Comparison of ENCODE assay signal across 1 cellular context in genomic region chr5:56480305-56481146, GRCh38.
TF ChIP-seq lines count a peak whose summit lies in the region.

No MANE protein-coding gene starts in this region.

TF ChIP-seq in HepG2, 621 proteins besides CTCF, POLR2A, EP300 and RAD21 (continued from another document and continues in another):
- peak; percentile 17 to 53; a peak in 2 of 4 replicates for TF ChIP-seq NR2F1 (CRISPR knock-in tag; IDR thresholded peaks at IDR 0.05)
- TF ChIP-seq ZNF383 (CRISPR knock-in tag; IDR thresholded peaks at IDR 0.05; ENCODE audit: borderline replicate concordance) = no peak
- TF ChIP-seq SP4 (CRISPR knock-in tag; IDR thresholded peaks at IDR 0.05) = peak; percentile 58; the same call in 1 of the 2 replicates
- peak; percentile 73; the same call in 1 of the 2 replicates for TF ChIP-seq PATZ1 (CRISPR knock-in tag; IDR thresholded peaks at IDR 0.05)
- TF ChIP-seq MTERF4 (CRISPR knock-in tag; IDR thresholded peaks at IDR 0.05) = no peak
- TF ChIP-seq, protein P1, sequence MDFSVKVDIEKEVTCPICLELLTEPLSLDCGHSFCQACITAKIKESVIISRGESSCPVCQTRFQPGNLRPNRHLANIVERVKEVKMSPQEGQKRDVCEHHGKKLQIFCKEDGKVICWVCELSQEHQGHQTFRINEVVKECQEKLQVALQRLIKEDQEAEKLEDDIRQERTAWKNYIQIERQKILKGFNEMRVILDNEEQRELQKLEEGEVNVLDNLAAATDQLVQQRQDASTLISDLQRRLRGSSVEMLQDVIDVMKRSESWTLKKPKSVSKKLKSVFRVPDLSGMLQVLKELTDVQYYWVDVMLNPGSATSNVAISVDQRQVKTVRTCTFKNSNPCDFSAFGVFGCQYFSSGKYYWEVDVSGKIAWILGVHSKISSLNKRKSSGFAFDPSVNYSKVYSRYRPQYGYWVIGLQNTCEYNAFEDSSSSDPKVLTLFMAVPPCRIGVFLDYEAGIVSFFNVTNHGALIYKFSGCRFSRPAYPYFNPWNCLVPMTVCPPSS (IDR thresholded peaks at IDR 0.05) = no peak
- no peak for TF ChIP-seq CSRNP2 (CRISPR knock-in tag; conservative IDR thresholded peaks at IDR 0.05; ENCODE audit: low read depth)
- peak; percentile 9; the same call in 1 of the 2 replicates for TF ChIP-seq TSC22D2 (CRISPR knock-in tag; IDR thresholded peaks at IDR 0.05; ENCODE audit: borderline replicate concordance)
- TF ChIP-seq TRAFD1 (CRISPR knock-in tag; IDR thresholded peaks at IDR 0.05; ENCODE audit: borderline replicate concordance) = no peak
- no peak for TF ChIP-seq GZF1 (CRISPR knock-in tag; IDR thresholded peaks at IDR 0.05)
- no peak for TF ChIP-seq ELF4 (CRISPR knock-in tag; IDR thresholded peaks at IDR 0.05; ENCODE audit: borderline replicate concordance)
- TF ChIP-seq ZNF33A (CRISPR knock-in tag; IDR thresholded peaks at IDR 0.05; ENCODE audit: borderline replicate concordance) = no peak
- TF ChIP-seq ZNF883 (CRISPR knock-in tag; IDR thresholded peaks at IDR 0.05; ENCODE audit: not compliant biosample characterization) = no peak
- no peak for TF ChIP-seq GPN1 (CRISPR knock-in tag; IDR thresholded peaks at IDR 0.05; ENCODE audit: borderline replicate concordance)
- peak; percentile 43; the same call in 1 of the 2 replicates for TF ChIP-seq SPEN (CRISPR knock-in tag; IDR thresholded peaks at IDR 0.05; ENCODE audit: low read depth)
- peak; percentile 44; the same call in 1 of the 2 replicates for TF ChIP-seq ZNF337 (CRISPR knock-in tag; IDR thresholded peaks at IDR 0.05; ENCODE audit: borderline replicate concordance, low read depth)
- peak; percentile 96 for TF ChIP-seq NCOA2 (CRISPR knock-in tag; IDR thresholded peaks at IDR 0.05)
- no peak for TF ChIP-seq ZNF44 (CRISPR knock-in tag; IDR thresholded peaks at IDR 0.05)
- TF ChIP-seq, protein P2, sequence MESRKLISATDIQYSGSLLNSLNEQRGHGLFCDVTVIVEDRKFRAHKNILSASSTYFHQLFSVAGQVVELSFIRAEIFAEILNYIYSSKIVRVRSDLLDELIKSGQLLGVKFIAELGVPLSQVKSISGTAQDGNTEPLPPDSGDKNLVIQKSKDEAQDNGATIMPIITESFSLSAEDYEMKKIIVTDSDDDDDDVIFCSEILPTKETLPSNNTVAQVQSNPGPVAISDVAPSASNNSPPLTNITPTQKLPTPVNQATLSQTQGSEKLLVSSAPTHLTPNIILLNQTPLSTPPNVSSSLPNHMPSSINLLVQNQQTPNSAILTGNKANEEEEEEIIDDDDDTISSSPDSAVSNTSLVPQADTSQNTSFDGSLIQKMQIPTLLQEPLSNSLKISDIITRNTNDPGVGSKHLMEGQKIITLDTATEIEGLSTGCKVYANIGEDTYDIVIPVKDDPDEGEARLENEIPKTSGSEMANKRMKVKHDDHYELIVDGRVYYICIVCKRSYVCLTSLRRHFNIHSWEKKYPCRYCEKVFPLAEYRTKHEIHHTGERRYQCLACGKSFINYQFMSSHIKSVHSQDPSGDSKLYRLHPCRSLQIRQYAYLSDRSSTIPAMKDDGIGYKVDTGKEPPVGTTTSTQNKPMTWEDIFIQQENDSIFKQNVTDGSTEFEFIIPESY (CRISPR knock-in tag; IDR thresholded peaks at IDR 0.05) = no peak; the same call in 1 of the 2 replicates
- TF ChIP-seq MXI1 (IDR thresholded peaks at IDR 0.05; ENCODE audit: borderline replicate concordance, low read depth, low read length) = no peak
- TF ChIP-seq CC2D1A (CRISPR knock-in tag; IDR thresholded peaks at IDR 0.05) = no peak
- TF ChIP-seq HMGXB3 (CRISPR knock-in tag; IDR thresholded peaks at IDR 0.05; ENCODE audit: borderline replicate concordance) = no peak; the same call in 1 of the 2 replicates
- peak; percentile 45; the same call in 1 of the 2 replicates for TF ChIP-seq ZFY (CRISPR knock-in tag; IDR thresholded peaks at IDR 0.05)
- TF ChIP-seq HDAC6 (IDR thresholded peaks at IDR 0.05; ENCODE audit: low read depth, low read length) = no peak
- TF ChIP-seq, protein P3, sequence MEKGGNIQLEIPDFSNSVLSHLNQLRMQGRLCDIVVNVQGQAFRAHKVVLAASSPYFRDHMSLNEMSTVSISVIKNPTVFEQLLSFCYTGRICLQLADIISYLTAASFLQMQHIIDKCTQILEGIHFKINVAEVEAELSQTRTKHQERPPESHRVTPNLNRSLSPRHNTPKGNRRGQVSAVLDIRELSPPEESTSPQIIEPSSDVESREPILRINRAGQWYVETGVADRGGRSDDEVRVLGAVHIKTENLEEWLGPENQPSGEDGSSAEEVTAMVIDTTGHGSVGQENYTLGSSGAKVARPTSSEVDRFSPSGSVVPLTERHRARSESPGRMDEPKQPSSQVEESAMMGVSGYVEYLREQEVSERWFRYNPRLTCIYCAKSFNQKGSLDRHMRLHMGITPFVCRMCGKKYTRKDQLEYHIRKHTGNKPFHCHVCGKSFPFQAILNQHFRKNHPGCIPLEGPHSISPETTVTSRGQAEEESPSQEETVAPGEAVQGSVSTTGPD (CRISPR knock-in tag; IDR thresholded peaks at IDR 0.05) = peak; percentile 84; the same call in 1 of the 2 replicates
- TF ChIP-seq YY1 (IDR thresholded peaks at IDR 0.05; ENCODE audit: insufficient read depth, insufficient replicate concordance, low read depth, low read length) = peak; percentile 52
- no peak for TF ChIP-seq NBN (conservative IDR thresholded peaks at IDR 0.05)
- no peak for TF ChIP-seq ZNF619 (CRISPR knock-in tag; IDR thresholded peaks at IDR 0.05)
- TF ChIP-seq RARG (CRISPR knock-in tag; IDR thresholded peaks at IDR 0.05; ENCODE audit: low read depth) = no peak
- peak; percentile 60; the same call in 1 of the 2 replicates for TF ChIP-seq MAZ (IDR thresholded peaks at IDR 0.05; ENCODE audit: borderline replicate concordance, low read depth, low read length)
- TF ChIP-seq MAZ (CRISPR knock-in tag; IDR thresholded peaks at IDR 0.05; ENCODE audit: low read depth) = no peak
- TF ChIP-seq NFE2 (CRISPR knock-in tag; IDR thresholded peaks at IDR 0.05) = no peak
- TF ChIP-seq ZNF256 (CRISPR knock-in tag; conservative IDR thresholded peaks at IDR 0.05) = no peak
- peak; percentile 66 for TF ChIP-seq AGO2 (optimal IDR thresholded peaks at IDR 0.05; ENCODE audit: low read depth, low read length)
- peak; percentile 72; the same call in 1 of the 2 replicates for TF ChIP-seq REPIN1 (CRISPR knock-in tag; IDR thresholded peaks at IDR 0.05; ENCODE audit: borderline replicate concordance, low read depth)
- TF ChIP-seq PAF1 (CRISPR knock-in tag; IDR thresholded peaks at IDR 0.05) = no peak
- peak; percentile 48; the same call in 1 of the 2 replicates for TF ChIP-seq PHF21A (CRISPR knock-in tag; IDR thresholded peaks at IDR 0.05)
- no peak for TF ChIP-seq ZFP90 (CRISPR knock-in tag; IDR thresholded peaks at IDR 0.05; ENCODE audit: borderline replicate concordance)
- TF ChIP-seq KLF16 (CRISPR knock-in tag; IDR thresholded peaks at IDR 0.05) = peak in 1 of 2 experiments; percentile 74; a peak in 1 of 4 replicates
- TF ChIP-seq FOXA1 (IDR thresholded peaks at IDR 0.05) = peak; percentile 83
- TF ChIP-seq FOXA1 (CRISPR knock-in tag; IDR thresholded peaks at IDR 0.05) = peak; percentile 93
- TF ChIP-seq HMG20A (CRISPR knock-in tag; IDR thresholded peaks at IDR 0.05; ENCODE audit: borderline replicate concordance) = peak; percentile 45; the same call in 1 of the 2 replicates
